Comparison of ENCODE assay signal across 22 cellular contexts in genomic region chr16:9971907-9972306, GRCh38.
"Had no signal": no experiment of that assay in that cellular context is flagged by ENCODE, and none has a peak within 500 bp of the region (broad histone marks: within the 10 kb centered on the region; RNA-seq: fewer than 3 reads in every experiment).

No MANE protein-coding gene starts in this region.

- H3K4me3 Mint-ChIP-seq: immature natural killer cell; natural killer cell treated with Interleukin-12 subunit alpha and Interleukin-12 subunit beta and Interleukin-15 and Interleukin-18, amount 100 ng/mL, for 72 hours had no signal

- H3K4me1 ChIP-seq: gastrocnemius medialis, heart right ventricle, left ventricle myocardium inferior, lower lobe of right lung, pancreas, testis, tibial nerve, upper lobe of right lung, vagina had no signal

- H3K27ac ChIP-seq: coronary artery, gastrocnemius medialis, heart right ventricle, left ventricle myocardium inferior, lower lobe of right lung, pancreas, testis, tibial nerve, upper lobe of right lung, vagina had no signal

- H3K9me3 ChIP-seq: gastrocnemius medialis, left ventricle myocardium inferior, lower lobe of right lung, pancreas, testis, upper lobe of right lung, vagina had no signal

- H3K4me1 Mint-ChIP-seq: immature natural killer cell had no signal

- H3K27me3 Mint-ChIP-seq: progenitor cell of endocrine pancreas had no signal

- H3K4me3 ChIP-seq: coronary artery, gastrocnemius medialis, heart right ventricle, left ventricle myocardium inferior, lower lobe of right lung, pancreas, testis, tibial nerve, upper lobe of right lung, vagina had no signal

- H3K36me3 ChIP-seq: gastrocnemius medialis, heart right ventricle, left ventricle myocardium inferior, lower lobe of right lung, pancreas, tibial nerve, upper lobe of right lung, vagina had no signal

- H3K36me3 Mint-ChIP-seq: immature natural killer cell; natural killer cell treated with Interleukin-12 subunit alpha and Interleukin-12 subunit beta and Interleukin-15 and Interleukin-18, amount 100 ng/mL, for 72 hours had no signal

- H3K27me3 ChIP-seq: gastrocnemius medialis, pancreas, testis, tibial nerve, upper lobe of right lung, vagina had no signal

- DNase-seq: effector CD8-positive, alpha-beta T cell; gastrocnemius medialis; heart right ventricle; immature natural killer cell; left cardiac atrium; left ventricle myocardium inferior; lower lobe of right lung; mesenchymal stem cell; midbrain; occipital lobe; pancreas; right cardiac atrium; small intestine; stimulated activated CD4-positive, alpha-beta T cell treated with anti-CD3 and anti-CD28 coated beads, Interleukin-12 subunit alpha, Interleukin-12 subunit beta, amount 100 ng/mL, for 4 hours; stimulated activated naive CD4-positive, alpha-beta T cell treated with Interleukin-2 at 50 U/mL for 16 hours; testis; upper lobe of right lung had no signal

- H3K27ac Mint-ChIP-seq: immature natural killer cell; natural killer cell treated with Interleukin-12 subunit alpha and Interleukin-12 subunit beta and Interleukin-15 and Interleukin-18, amount 100 ng/mL, for 72 hours; progenitor cell of endocrine pancreas had no signal
